20 cellular contexts compared by ENCODE assay signal in the genomic region with DNA sequence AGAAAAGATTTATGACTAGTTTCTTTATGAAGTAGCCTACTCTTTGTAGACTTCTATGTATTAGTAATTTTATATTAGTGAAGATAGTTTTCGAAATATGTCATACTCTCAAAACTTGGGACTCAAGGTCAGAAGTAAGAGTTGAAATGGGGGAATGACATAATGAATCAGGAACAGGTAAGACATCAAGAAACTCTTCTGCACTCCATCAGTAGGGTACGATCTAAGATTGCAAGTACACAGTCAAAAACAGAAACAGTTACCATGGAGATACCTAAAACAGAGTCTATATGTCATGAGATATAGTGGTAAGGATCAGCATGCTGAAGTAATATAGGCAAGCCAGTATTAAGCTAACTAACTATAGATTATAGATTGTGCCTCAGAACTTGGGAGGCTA.
DNase-seq lines count a peak whose midpoint lies in the region; ATAC-seq and TF ChIP-seq lines count a peak whose summit lies in the region.
"Had no signal": no experiment of that assay in that cellular context is flagged by ENCODE, and none has a peak within 500 bp of the region (broad histone marks: within the 10 kb centered on the region; RNA-seq: fewer than 3 reads in every experiment).

No MANE protein-coding gene starts in this region.

- WGBS in transverse colon (ENCODE audit: low coverage in 1 of 2), 2 donors = 88 to 91% methylated on average over 2 of the region's 2 CpGs

- H3K4me1 ChIP-seq in transverse colon = no peaks in the 10 kb centered on the region
- H3K4me1 ChIP-seq: BLaER1 treated with 17β-estradiol and CSF1 and Interleukin-3, amounts not matched to agents 10 nM and 100 nM; body of pancreas had no signal

- ATAC-seq in GM18858 (IDR thresholded peaks at IDR 0.05; ENCODE audit: unreplicated experiment) (peak; percentile 80), GM21526 (IDR thresholded peaks at IDR 0.05; ENCODE audit: low FRiP score, unreplicated experiment) (peak; percentile 81), HG03039 (IDR thresholded peaks at IDR 0.05; ENCODE audit: unreplicated experiment) (peak; percentile 75)
- ATAC-seq: body of pancreas; naive thymus-derived CD4-positive, alpha-beta T cell had no signal

- H3K27me3 ChIP-seq in transverse colon (no peaks in the 10 kb centered on the region), H7 (ENCODE audit: control insufficient read depth, insufficient read depth, low read length) (no peaks in the 10 kb centered on the region)
- H3K27me3 ChIP-seq: BLaER1 treated with 17β-estradiol and CSF1 and Interleukin-3, amounts not matched to agents 10 nM and 100 nM; body of pancreas had no signal

- no peak for TF ChIP-seq POLR2A in transverse colon (IDR thresholded peaks at IDR 0.05)

- in situ Hi-C loops in transverse colon (cut with MboI; ENCODE audit: low pct_ligation_motif_present in 1 of 4, low pct_unique_long_range_greater_than_20kb in 1 of 4, low sequenced_read_pairs in 3 of 4) = no loop called here

- H3K27ac ChIP-seq in transverse colon = no peak overlapping the region
- H3K27ac ChIP-seq: BLaER1 treated with 17β-estradiol and CSF1 and Interleukin-3, amounts not matched to agents 10 nM and 100 nM; body of pancreas; left ventricle myocardium inferior had no signal

- H3K4me3 ChIP-seq in transverse colon (no peak overlapping the region), H7 (ENCODE audit: insufficient read depth, low read depth, low read length) (no peak overlapping the region)
- H3K4me3 ChIP-seq: BLaER1 treated with 17β-estradiol and CSF1 and Interleukin-3, amounts not matched to agents 10 nM and 100 nM; body of pancreas; left ventricle myocardium inferior had no signal

- intact Hi-C loops in transverse colon (cut with DNase I; ENCODE audit: low total_unique reads) = no loop called here

- H3K9me3 ChIP-seq in transverse colon = no peaks in the 10 kb centered on the region
- H3K9me3 ChIP-seq: BLaER1 treated with 17β-estradiol and CSF1 and Interleukin-3, amounts not matched to agents 10 nM and 100 nM; body of pancreas; left ventricle myocardium inferior; SK-N-SH had no signal

- TF ChIP-seq CTCF in transverse colon (IDR thresholded peaks at IDR 0.05) = no peak

- H3K36me3 ChIP-seq in transverse colon (no peaks in the 10 kb centered on the region), H7 (replicated peaks; ENCODE audit: control insufficient read depth, insufficient read depth, low read length) (no peaks in the 10 kb centered on the region)
- H3K36me3 ChIP-seq: BLaER1 treated with 17β-estradiol and CSF1 and Interleukin-3, amounts not matched to agents 10 nM and 100 nM; left ventricle myocardium inferior had no signal

- TF ChIP-seq EP300 in transverse colon (IDR thresholded peaks at IDR 0.05; ENCODE audit: low read depth) = no peak

- DNase-seq in NAMALWA (ENCODE audit: low spot score) (peak; percentile 10), EL (no peak), transverse colon (no peak), H7 (no peak)
- DNase-seq: activated CD4-positive, alpha-beta memory T cell treated with anti-CD3 and anti-CD28 coated beads, Interleukin-2, amount 10 ng/mL, durations not matched to agents 7 days and 5 days; activated effector memory CD4-positive, alpha-beta T cell treated with Interleukin-2 at 50 U/mL for 16 hours; body of pancreas; DND-41; GOT3; left ventricle myocardium inferior; naive thymus-derived CD4-positive, alpha-beta T cell; NCI-H2029; NCI-H524; retina; SK-N-SH; stimulated activated CD4-positive, alpha-beta T cell treated with anti-CD3 and anti-CD28 coated beads, Interleukin-2, amount 100 ng/mL, for 48 hours had no signal
